Comparison of ENCODE assay signal across 19 cellular contexts in genomic region chr16:85036398-85037049, GRCh38. TPM values are rescaled to one million over a fixed set of nuclear protein-coding genes. Genes with fewer than 3 reads are reported as not detected.
A peak's percentile ranks its signal among the peaks of the same experiment; 100 is the strongest.
DNase-seq lines count a peak whose midpoint lies in the region; ATAC-seq and TF ChIP-seq lines count a peak whose summit lies in the region.
"Had no signal": no experiment of that assay in that cellular context is flagged by ENCODE, and none has a peak within 500 bp of the region (broad histone marks: within the 10 kb centered on the region; RNA-seq: fewer than 3 reads in every experiment).

No MANE protein-coding gene starts in this region.

- no peaks in the 10 kb centered on the region for H3K36me3 ChIP-seq in smooth muscle cell (ENCODE audit: low read depth)
- H3K36me3 ChIP-seq: cardiac muscle cell, pancreas had no signal

- H3K4me1 Mint-ChIP-seq in activated CD4-positive, alpha-beta T cell treated with anti-CD3 and anti-CD28 coated beads, Interleukin-2, amount 10 ng/mL, durations not matched to agents 24 days and 14 days = peaks cover 14% of the 10 kb centered on the region
- H3K4me1 Mint-ChIP-seq: activated CD8-positive, alpha-beta memory T cell treated with anti-CD3 and anti-CD28 coated beads, Interleukin-2, amount 10 ng/mL, durations not matched to agents 7 days and 5 days; stimulated activated memory B cell treated with anti-CD40 and anti-IgM and Interleukin-4, amounts not matched to agents 10 μg/mL and 1 μg/mL and 100 μg/mL, for 72 hours had no signal

- H2AFZ ChIP-seq in smooth muscle cell (ENCODE audit: low read depth) = no peak overlapping the region

- POLR2A ChIA-PET in RWPE1 (lab: Yijun Ruan, JAX; ENCODE audit: low non-redundant PET) = no interaction called here

- no peak overlapping the region for H3K4me3 ChIP-seq in smooth muscle cell
- H3K4me3 ChIP-seq: cardiac muscle cell, pancreas had no signal

- DNase-seq in activated CD4-positive, alpha-beta T cell treated with anti-CD3 and anti-CD28 coated beads, Interleukin-2, amount 10 ng/mL, durations not matched to agents 24 days and 14 days = no peak
- DNase-seq in activated CD4-positive, alpha-beta T cell treated with anti-CD3 and anti-CD28 coated beads, Interleukin-2, amount 50 U/mL, for 1 hour = no peak
- DNase-seq in RWPE1 (ENCODE audit: low spot score) (no peak), smooth muscle cell (lab: John Stamatoyannopoulos, UW; ENCODE audit: unreplicated experiment) (no peak), iPS-NIHi11 (ENCODE audit: low spot score) (no peak)
- DNase-seq: activated CD8-positive, alpha-beta memory T cell treated with anti-CD3 and anti-CD28 coated beads, Interleukin-2, amount 10 ng/mL, durations not matched to agents 7 days and 5 days; activated naive CD4-positive, alpha-beta T cell treated with anti-CD3 and anti-CD28 coated beads, Interleukin-2, amount 10 ng/mL, durations not matched to agents 7 days and 5 days; CD8-positive, alpha-beta T cell; foreskin melanocyte; left ventricle myocardium superior; NCI-H2081 treated with DMSO at 0.1 percent for 48 hours; NCI-H526 treated with DMSO at 0.1 percent for 48 hours had no signal

- H3K27ac Mint-ChIP-seq in activated CD4-positive, alpha-beta T cell treated with anti-CD3 and anti-CD28 coated beads, Interleukin-2, amount 10 ng/mL, durations not matched to agents 24 days and 14 days = peak overlapping the region; percentile 43
- H3K27ac Mint-ChIP-seq: activated CD8-positive, alpha-beta memory T cell treated with anti-CD3 and anti-CD28 coated beads, Interleukin-2, amount 10 ng/mL, durations not matched to agents 7 days and 5 days; activated naive CD4-positive, alpha-beta T cell treated with anti-CD3 and anti-CD28 coated beads, Interleukin-2, amount 10 ng/mL, durations not matched to agents 7 days and 5 days; CD8-positive, alpha-beta T cell; stimulated activated memory B cell treated with anti-CD40 and anti-IgM and Interleukin-4, amounts not matched to agents 10 μg/mL and 1 μg/mL and 100 μg/mL, for 72 hours; WTC11 had no signal

- ATAC-seq in esophagus mucosa (peak; percentile 46), GM18498 (IDR thresholded peaks at IDR 0.05; ENCODE audit: unreplicated experiment) (no peak), GM18909 (IDR thresholded peaks at IDR 0.05; ENCODE audit: poor library complexity, unreplicated experiment) (no peak)
- ATAC-seq: activated CD8-positive, alpha-beta memory T cell treated with anti-CD3 and anti-CD28 coated beads, Interleukin-2, amount 10 ng/mL, durations not matched to agents 7 days and 5 days; CD8-positive, alpha-beta T cell; left ventricle myocardium superior; stimulated activated memory B cell treated with anti-CD40 and anti-IgM and Interleukin-4, amounts not matched to agents 10 μg/mL and 1 μg/mL and 100 μg/mL, for 72 hours; WTC11 had no signal

- intact Hi-C loops in activated CD4-positive, alpha-beta T cell treated with anti-CD3 and anti-CD28 coated beads, Interleukin-2, amount 10 ng/mL, durations not matched to agents 24 days and 14 days (cut with micrococcal nuclease) = no loop called here

- H3K27me3 ChIP-seq in smooth muscle cell (ENCODE audit: low read depth) = no peaks in the 10 kb centered on the region
- H3K27me3 ChIP-seq: cardiac muscle cell, pancreas had no signal

- H3K9me3 Mint-ChIP-seq in activated CD4-positive, alpha-beta T cell treated with anti-CD3 and anti-CD28 coated beads, Interleukin-2, amount 10 ng/mL, durations not matched to agents 24 days and 14 days = no peaks in the 10 kb centered on the region
- H3K9me3 Mint-ChIP-seq: activated naive CD4-positive, alpha-beta T cell treated with anti-CD3 and anti-CD28 coated beads, Interleukin-2, amount 10 ng/mL, durations not matched to agents 7 days and 5 days; CD8-positive, alpha-beta T cell; stimulated activated memory B cell treated with anti-CD40 and anti-IgM and Interleukin-4, amounts not matched to agents 10 μg/mL and 1 μg/mL and 100 μg/mL, for 72 hours; WTC11 had no signal

- TF ChIP-seq CTCF in RWPE1 (conservative IDR thresholded peaks at IDR 0.05; ENCODE audit: low read depth) (no peak), smooth muscle cell (IDR thresholded peaks at IDR 0.05; ENCODE audit: borderline replicate concordance, insufficient read depth, poor library complexity, severe bottlenecking) (no peak)

- WGBS in smooth muscle cell (ENCODE audit: low lambda C conversion rate) = 97% methylated on average over 13 of the region's 13 CpGs

- peaks cover 4% of the 10 kb centered on the region for H4K20me1 ChIP-seq in smooth muscle cell (ENCODE audit: low read depth)

- H3K9ac ChIP-seq in smooth muscle cell (ENCODE audit: low read depth) = no peak overlapping the region

- H3K79me2 ChIP-seq in smooth muscle cell (ENCODE audit: low read depth) = no peaks in the 10 kb centered on the region

- no peak overlapping the region for H3K4me3 Mint-ChIP-seq in activated CD4-positive, alpha-beta T cell treated with anti-CD3 and anti-CD28 coated beads, Interleukin-2, amount 10 ng/mL, durations not matched to agents 24 days and 14 days
- H3K4me3 Mint-ChIP-seq: activated CD8-positive, alpha-beta memory T cell treated with anti-CD3 and anti-CD28 coated beads, Interleukin-2, amount 10 ng/mL, durations not matched to agents 7 days and 5 days; activated naive CD4-positive, alpha-beta T cell treated with anti-CD3 and anti-CD28 coated beads, Interleukin-2, amount 10 ng/mL, durations not matched to agents 7 days and 5 days; CD8-positive, alpha-beta T cell; stimulated activated memory B cell treated with anti-CD40 and anti-IgM and Interleukin-4, amounts not matched to agents 10 μg/mL and 1 μg/mL and 100 μg/mL, for 72 hours; WTC11 had no signal

- no peaks in the 10 kb centered on the region for H3K4me1 ChIP-seq in smooth muscle cell (ENCODE audit: low read depth)
- H3K4me1 ChIP-seq: pancreas had no signal

- no peaks in the 10 kb centered on the region for H3K9me3 ChIP-seq in smooth muscle cell (replicated peaks; ENCODE audit: low read depth)
- H3K9me3 ChIP-seq: pancreas had no signal

- CTCF ChIA-PET in RWPE1 (lab: Yijun Ruan, JAX) = interaction anchor here (0.6 to 0.9 kb wide), 2 partner anchors 50 to 639 kb away, joined by 3 read pairs; no protein-coding TSS in a partner anchor

- peaks cover 14% of the 10 kb centered on the region for H3K36me3 Mint-ChIP-seq in activated CD4-positive, alpha-beta T cell treated with anti-CD3 and anti-CD28 coated beads, Interleukin-2, amount 10 ng/mL, durations not matched to agents 24 days and 14 days (ENCODE audit: low read depth)
- H3K36me3 Mint-ChIP-seq: activated CD8-positive, alpha-beta memory T cell treated with anti-CD3 and anti-CD28 coated beads, Interleukin-2, amount 10 ng/mL, durations not matched to agents 7 days and 5 days; activated naive CD4-positive, alpha-beta T cell treated with anti-CD3 and anti-CD28 coated beads, Interleukin-2, amount 10 ng/mL, durations not matched to agents 7 days and 5 days; stimulated activated memory B cell treated with anti-CD40 and anti-IgM and Interleukin-4, amounts not matched to agents 10 μg/mL and 1 μg/mL and 100 μg/mL, for 72 hours; WTC11 had no signal

- H3F3A ChIP-seq in smooth muscle cell (ENCODE audit: low read depth) = no peaks in the 10 kb centered on the region

- no peaks in the 10 kb centered on the region for H3K27me3 Mint-ChIP-seq in activated CD4-positive, alpha-beta T cell treated with anti-CD3 and anti-CD28 coated beads, Interleukin-2, amount 10 ng/mL, durations not matched to agents 24 days and 14 days
- H3K27me3 Mint-ChIP-seq: activated CD8-positive, alpha-beta memory T cell treated with anti-CD3 and anti-CD28 coated beads, Interleukin-2, amount 10 ng/mL, durations not matched to agents 7 days and 5 days had no signal

- H3K27ac ChIP-seq in RWPE1 (peak overlapping the region; percentile 83), smooth muscle cell (ENCODE audit: low read depth) (peak overlapping the region; percentile 39)
- H3K27ac ChIP-seq: cardiac muscle cell, pancreas had no signal

- H3K4me2 ChIP-seq in smooth muscle cell = no peak overlapping the region

RNA-seq across cellular contexts. Expression of gene KIAA0513, which starts 8.9 kb away (rescaled TPM):
- total RNA-seq in activated CD4-positive, alpha-beta T cell treated with anti-CD3 and anti-CD28 coated beads, Interleukin-2, amount 10 ng/mL, durations not matched to agents 24 days and 14 days = 10.6 and 12.1 TPM in 2 replicates
- total RNA-seq in esophagus mucosa (8.1 TPM), smooth muscle cell (3.3 and 11.2 TPM in 2 replicates)
- 3.2 and 5.3 TPM in 2 replicates for polyA plus RNA-seq in smooth muscle cell

RNA-seq across cellular contexts. Expression of gene ZDHHC7, which starts 25.2 kb away (rescaled TPM):
- total RNA-seq in activated CD4-positive, alpha-beta T cell treated with anti-CD3 and anti-CD28 coated beads, Interleukin-2, amount 10 ng/mL, durations not matched to agents 24 days and 14 days = 28.9 and 30.8 TPM in 2 replicates
- total RNA-seq in esophagus mucosa = 17.1 TPM
- total RNA-seq in smooth muscle cell = 35.3 and 39.1 TPM in 2 replicates
- 31.9 and 42.9 TPM in 2 replicates for polyA plus RNA-seq in smooth muscle cell
